ENCODE assay signal across 21 cellular contexts in genomic region chr2:212073360-212073759, GRCh38.
DNase-seq lines count a peak whose midpoint lies in the region; ATAC-seq and TF ChIP-seq lines count a peak whose summit lies in the region.
"Had no signal": no experiment of that assay in that cellular context is flagged by ENCODE, and none has a peak within 500 bp of the region (broad histone marks: within the 10 kb centered on the region; RNA-seq: fewer than 3 reads in every experiment).

No MANE protein-coding gene starts in this region.

- no peak overlapping the region for H3K4me2 ChIP-seq in GM23338
- no peak overlapping the region for H3K4me2 ChIP-seq in PC-3 (ENCODE audit: low read length)
- H3K4me2 ChIP-seq: PC-9 had no signal

- no peak overlapping the region for H3K27ac Mint-ChIP-seq in GM23338
- H3K27ac Mint-ChIP-seq in stimulated activated memory B cell treated with anti-CD40 and anti-IgM and Interleukin-4, amounts not matched to agents 10 μg/mL and 1 μg/mL and 100 μg/mL, for 72 hours, result no peak overlapping the region
- H3K27ac Mint-ChIP-seq: CD14-positive monocyte; CD8-positive, alpha-beta memory T cell had no signal

- peak; percentile 63 for ATAC-seq in GM23338
- ATAC-seq in PC-3, result peak; percentile 48
- no peak for ATAC-seq in stimulated activated memory B cell treated with anti-CD40 and anti-IgM and Interleukin-4, amounts not matched to agents 10 μg/mL and 1 μg/mL and 100 μg/mL, for 72 hours
- ATAC-seq in GM19455 (IDR thresholded peaks at IDR 0.05; ENCODE audit: unreplicated experiment), result no peak

- no peaks in the 10 kb centered on the region for H3K9me3 Mint-ChIP-seq in GM23338
- no peaks in the 10 kb centered on the region for H3K9me3 Mint-ChIP-seq in stimulated activated memory B cell treated with anti-CD40 and anti-IgM and Interleukin-4, amounts not matched to agents 10 μg/mL and 1 μg/mL and 100 μg/mL, for 72 hours

- no TSS peak for BruUV-seq in PC-3 (replicated peaks; lab: Mats Ljungman, UMichigan)

- H3K4me1 Mint-ChIP-seq in GM23338, result peaks cover 11% of the 10 kb centered on the region; the same call in 2 of the 3 replicates
- no peaks in the 10 kb centered on the region for H3K4me1 Mint-ChIP-seq in stimulated activated memory B cell treated with anti-CD40 and anti-IgM and Interleukin-4, amounts not matched to agents 10 μg/mL and 1 μg/mL and 100 μg/mL, for 72 hours
- H3K4me1 Mint-ChIP-seq: CD14-positive monocyte had no signal

- TF ChIP-seq CTCF in GM23338 (conservative IDR thresholded peaks at IDR 0.05; ENCODE audit: low read depth in 2 of 2), result no peak
- no peak for TF ChIP-seq CTCF in PC-3 (conservative IDR thresholded peaks at IDR 0.05; ENCODE audit: low read depth, low read length)
- no peak for TF ChIP-seq CTCF in epithelial cell of esophagus (IDR thresholded peaks at IDR 0.05; ENCODE audit: insufficient read depth, low read depth, low read length, missing control alignments)

- H2AFZ ChIP-seq in GM23338 (no peak overlapping the region), PC-3 (ENCODE audit: low read length) (no peak overlapping the region)
- H2AFZ ChIP-seq: PC-9 had no signal

- CTCF ChIA-PET in PC-3 (lab: Charles Lee), result no interaction called here

- H3K4me1 ChIP-seq in GM23338 (ENCODE audit: insufficient read depth), result no peaks in the 10 kb centered on the region
- no peaks in the 10 kb centered on the region for H3K4me1 ChIP-seq in PC-3 (ENCODE audit: insufficient read depth, low read length)
- H3K4me1 ChIP-seq: BE2C had no signal

- no peaks in the 10 kb centered on the region for H3K36me3 ChIP-seq in GM23338 (ENCODE audit: insufficient read depth)
- H3K36me3 ChIP-seq in PC-3 (ENCODE audit: low read depth, low read length), result no peaks in the 10 kb centered on the region
- H3K36me3 ChIP-seq: BE2C had no signal

- H3K9ac ChIP-seq in PC-3 (ENCODE audit: low read length), result no peak overlapping the region

- DNase-seq in DMS53 (lab: John Stamatoyannopoulos, UW), result peak; percentile 58
- no peak for DNase-seq in GM23338 (ENCODE audit: low spot score)
- peak; percentile 48 for DNase-seq in PC-3
- DNase-seq in epithelial cell of esophagus (ENCODE audit: low read depth), result peak; percentile 67
- DNase-seq in NCI-H510A (lab: John Stamatoyannopoulos, UW), result no peak
- DNase-seq in NCI-H526 (lab: John Stamatoyannopoulos, UW), result no peak
- DNase-seq: BE2C; Calu3; CD8-positive, alpha-beta memory T cell; H7; KBM-7; MV-4-11; NCI-H1105 treated with DMSO at 0.1 percent for 48 hours; NCI-H187 treated with DMSO at 0.1 percent for 48 hours; NCI-H446 treated with DMSO at 0.1 percent for 48 hours; NCI-H774; PC-9; SHP77 had no signal

- no peaks in the 10 kb centered on the region for H3K9me3 ChIP-seq in PC-3 (ENCODE audit: low read length)
- H3K9me3 ChIP-seq: BE2C had no signal

- no peaks in the 10 kb centered on the region for H3K36me3 Mint-ChIP-seq in GM23338 (ENCODE audit: low read depth)
- H3K36me3 Mint-ChIP-seq in stimulated activated memory B cell treated with anti-CD40 and anti-IgM and Interleukin-4, amounts not matched to agents 10 μg/mL and 1 μg/mL and 100 μg/mL, for 72 hours, result no peaks in the 10 kb centered on the region
- H3K36me3 Mint-ChIP-seq: CD14-positive monocyte; CD8-positive, alpha-beta memory T cell had no signal

- no peaks in the 10 kb centered on the region for H4K20me1 ChIP-seq in GM23338 (replicated peaks; ENCODE audit: insufficient read depth)
- no peaks in the 10 kb centered on the region for H4K20me1 ChIP-seq in PC-3 (ENCODE audit: low read length)

- H3K79me2 ChIP-seq in GM23338 (replicated peaks; ENCODE audit: insufficient read depth), result no peaks in the 10 kb centered on the region
- no peaks in the 10 kb centered on the region for H3K79me2 ChIP-seq in PC-3 (ENCODE audit: low read length)

- H3K27me3 ChIP-seq in GM23338 (ENCODE audit: insufficient read depth) (no peaks in the 10 kb centered on the region), PC-3 (ENCODE audit: low read length) (no peaks in the 10 kb centered on the region)
- H3K27me3 ChIP-seq: BE2C had no signal

- H3K9me2 ChIP-seq in GM23338 (ENCODE audit: insufficient read depth) (no peaks in the 10 kb centered on the region), PC-3 (replicated peaks; ENCODE audit: low read length) (no peaks in the 10 kb centered on the region)

- POLR2A ChIA-PET in PC-3 (lab: Charles Lee; ENCODE audit: unreplicated experiment), result no interaction called here

- H3K4me3 ChIP-seq in GM23338, result no peak overlapping the region
- H3K4me3 ChIP-seq in PC-3 (ENCODE audit: low read length), result no peak overlapping the region
- H3K4me3 ChIP-seq in epithelial cell of esophagus (ENCODE audit: low read length), result no peak overlapping the region
- H3K4me3 ChIP-seq: PC-9 had no signal

- no peaks in the 10 kb centered on the region for H3F3A ChIP-seq in GM23338 (replicated peaks; ENCODE audit: low read depth)
- H3F3A ChIP-seq in PC-3 (ENCODE audit: low read length, unreplicated experiment), result no peaks in the 10 kb centered on the region

- intact Hi-C loops in PC-3 (cut with micrococcal nuclease), result no loop called here

- H3K27me3 Mint-ChIP-seq in GM23338 (ENCODE audit: insufficient read depth, low read depth, poor library complexity), result peaks cover 1% of the 10 kb centered on the region
- H3K27me3 Mint-ChIP-seq in stimulated activated memory B cell treated with anti-CD40 and anti-IgM and Interleukin-4, amounts not matched to agents 10 μg/mL and 1 μg/mL and 100 μg/mL, for 72 hours, result no peaks in the 10 kb centered on the region
- H3K27me3 Mint-ChIP-seq: CD8-positive, alpha-beta memory T cell had no signal

- H3K4me3 Mint-ChIP-seq in GM23338, result no peak overlapping the region
- H3K4me3 Mint-ChIP-seq in stimulated activated memory B cell treated with anti-CD40 and anti-IgM and Interleukin-4, amounts not matched to agents 10 μg/mL and 1 μg/mL and 100 μg/mL, for 72 hours, result no peak overlapping the region
- H3K4me3 Mint-ChIP-seq: CD14-positive monocyte; CD8-positive, alpha-beta memory T cell had no signal

- H3K27ac ChIP-seq in GM23338 (ENCODE audit: low read depth), result no peak overlapping the region
- no peak overlapping the region for H3K27ac ChIP-seq in PC-3 (ENCODE audit: low read length)
- H3K27ac ChIP-seq: PC-9 had no signal

TF ChIP-seq in GM23338, 12 proteins besides CTCF, POLR2A, EP300 and RAD21 (continues in another document):
- no peak for TF ChIP-seq NANOG (IDR thresholded peaks at IDR 0.05; ENCODE audit: borderline replicate concordance)
- TF ChIP-seq, protein P1, sequence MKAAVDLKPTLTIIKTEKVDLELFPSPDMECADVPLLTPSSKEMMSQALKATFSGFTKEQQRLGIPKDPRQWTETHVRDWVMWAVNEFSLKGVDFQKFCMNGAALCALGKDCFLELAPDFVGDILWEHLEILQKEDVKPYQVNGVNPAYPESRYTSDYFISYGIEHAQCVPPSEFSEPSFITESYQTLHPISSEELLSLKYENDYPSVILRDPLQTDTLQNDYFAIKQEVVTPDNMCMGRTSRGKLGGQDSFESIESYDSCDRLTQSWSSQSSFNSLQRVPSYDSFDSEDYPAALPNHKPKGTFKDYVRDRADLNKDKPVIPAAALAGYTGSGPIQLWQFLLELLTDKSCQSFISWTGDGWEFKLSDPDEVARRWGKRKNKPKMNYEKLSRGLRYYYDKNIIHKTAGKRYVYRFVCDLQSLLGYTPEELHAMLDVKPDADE (IDR thresholded peaks at IDR 0.05), result no peak
- no peak for TF ChIP-seq CREB1 (CRISPR knock-in tag; IDR thresholded peaks at IDR 0.05; ENCODE audit: low read depth)
- TF ChIP-seq STAT1 (IDR thresholded peaks at IDR 0.05; ENCODE audit: unreplicated experiment), result no peak
- TF ChIP-seq ZNF331 (CRISPR knock-in tag; IDR thresholded peaks at IDR 0.05; ENCODE audit: low read depth), result no peak
- no peak for TF ChIP-seq ZNF114 (CRISPR knock-in tag; IDR thresholded peaks at IDR 0.05)
- no peak for TF ChIP-seq REST (IDR thresholded peaks at IDR 0.05; ENCODE audit: unreplicated experiment)
- TF ChIP-seq EZH2 (IDR thresholded peaks at IDR 0.05; ENCODE audit: low read depth, unreplicated experiment), result no peak
- TF ChIP-seq POLR2AphosphoS5 (IDR thresholded peaks at IDR 0.05; ENCODE audit: low read depth), result no peak
- TF ChIP-seq JUNB (IDR thresholded peaks at IDR 0.05; ENCODE audit: unreplicated experiment), result no peak
- TF ChIP-seq EZH2phosphoT487 (IDR thresholded peaks at IDR 0.05; ENCODE audit: unreplicated experiment), result no peak

Comparison
In these comparisons a context has a peak if more than half of its experiments do, and no peak if none do; other contexts are left out.
1. DNase-seq: peak in DMS53 (single experiment), PC-3 (single experiment) and epithelial cell of esophagus (single experiment); none in GM23338 (single experiment), NCI-H510A (single experiment) and NCI-H526 (0 of 2).
2. ATAC-seq: peak in GM23338 (single experiment) and PC-3 (single experiment); none in stimulated activated memory B cell treated with anti-CD40 and anti-IgM and Interleukin-4, amounts not matched to agents 10 μg/mL and 1 μg/mL and 100 μg/mL, for 72 hours (single experiment) and GM19455 (single experiment).